8 cellular contexts compared by ENCODE assay signal in the genomic region with DNA sequence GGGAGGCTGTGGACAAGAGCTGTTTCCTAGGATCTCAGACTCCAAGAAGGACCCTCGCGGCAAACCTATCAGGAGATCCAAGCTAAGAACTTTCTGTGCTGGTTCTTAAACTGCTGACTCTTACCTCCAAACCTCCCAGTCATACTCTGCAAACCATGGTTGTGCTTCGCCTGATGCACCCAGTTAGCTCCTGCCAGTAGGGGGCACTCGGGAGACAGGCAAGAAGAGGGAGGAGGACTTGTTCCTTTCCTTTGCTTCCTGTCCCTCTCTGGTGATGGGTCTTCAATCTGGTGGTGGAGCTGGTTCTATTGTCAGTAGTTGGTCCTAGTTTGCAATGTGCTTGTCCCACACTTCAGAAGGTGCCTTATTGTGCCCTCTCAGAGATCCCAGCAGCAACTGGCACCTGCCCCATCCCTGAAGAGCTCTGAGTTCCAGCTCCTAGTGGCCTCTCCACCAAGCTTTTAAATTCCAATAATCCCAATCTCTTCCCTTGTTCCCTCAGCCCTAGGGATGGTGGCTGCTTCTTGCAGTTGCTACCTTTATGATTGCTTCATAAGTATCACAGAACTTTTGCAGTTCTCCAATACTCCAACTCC.
DNase-seq lines count a peak whose midpoint lies in the region; ATAC-seq, FAIRE-seq and TF ChIP-seq lines count a peak whose summit lies in the region.
"Had no signal": no experiment of that assay in that cellular context is flagged by ENCODE, and none has a peak within 500 bp of the region (broad histone marks: within the 10 kb centered on the region; RNA-seq: fewer than 3 reads in every experiment).

No MANE protein-coding gene starts in this region.

- TF ChIP-seq POLR2A in gastrocnemius medialis (IDR thresholded peaks at IDR 0.05), result no peak

- DNase-seq in ELR (ENCODE audit: low read depth) (peak; percentile 26), KBM-7 (peak; percentile 69), RCC 7860 (ENCODE audit: low spot score) (peak; percentile 11), brain microvascular endothelial cell (peak; percentile 11), mucosa of descending colon (peak in 2 of 3 donors; percentile 70 to 77), gastrocnemius medialis (no peak), omental fat pad (ENCODE audit: low spot score) (no peak)

- TF ChIP-seq CTCF in brain microvascular endothelial cell (IDR thresholded peaks at IDR 0.05; ENCODE audit: low read depth, low read length, missing control alignments) (peak; percentile 42), mucosa of descending colon (IDR thresholded peaks at IDR 0.05) (peak; percentile 37), gastrocnemius medialis (IDR thresholded peaks at IDR 0.05 in 4 of 5, conservative IDR thresholded peaks at IDR 0.05 in 1 of 5) (no peak), omental fat pad (IDR thresholded peaks at IDR 0.05) (no peak)

- H3K9me3 ChIP-seq in mucosa of descending colon, result no peaks in the 10 kb centered on the region
- H3K9me3 ChIP-seq in gastrocnemius medialis, result no peaks in the 10 kb centered on the region

- ATAC-seq in mucosa of descending colon (peak; percentile 67), gastrocnemius medialis (no peak), omental fat pad (ENCODE audit: low FRiP score) (no peak)

- in situ Hi-C loops in KBM-7 (cut with MboI; ENCODE audit: low pct_unique_long_range_greater_than_20kb, low sequenced_read_pairs), result no loop called here
- in situ Hi-C loops in brain microvascular endothelial cell (cut with HindIII; ENCODE audit: low pct_ligation_motif_present, low sequenced_read_pairs), result no loop called here
- in situ Hi-C loops in gastrocnemius medialis (cut with MboI; ENCODE audit: low sequenced_read_pairs in 4 of 4), result no loop called here

- intact Hi-C loops in mucosa of descending colon (cut with DNase I, micrococcal nuclease) (no loop called here), gastrocnemius medialis (cut with DNase I; ENCODE audit: low total_unique reads) (no loop called here)

- no peak overlapping the region for H3K4me3 ChIP-seq in brain microvascular endothelial cell (ENCODE audit: low read depth, low read length)
- no peak overlapping the region for H3K4me3 ChIP-seq in mucosa of descending colon
- no peak overlapping the region for H3K4me3 ChIP-seq in gastrocnemius medialis
- H3K4me3 ChIP-seq: skin epidermis had no signal

- H3K36me3 ChIP-seq in brain microvascular endothelial cell (replicated peaks) (no peaks in the 10 kb centered on the region), mucosa of descending colon (ENCODE audit: low read depth) (no peaks in the 10 kb centered on the region), gastrocnemius medialis (no peaks in the 10 kb centered on the region)

- H3K27ac ChIP-seq in brain microvascular endothelial cell (no peak overlapping the region), gastrocnemius medialis (no peak overlapping the region)
- H3K27ac ChIP-seq: skin epidermis had no signal

- H3K4me1 ChIP-seq in mucosa of descending colon (ENCODE audit: low read depth) (no peaks in the 10 kb centered on the region), gastrocnemius medialis (no peaks in the 10 kb centered on the region)

- no peaks in the 10 kb centered on the region for H3K27me3 ChIP-seq in brain microvascular endothelial cell (replicated peaks)
- peaks cover 0 to 4% (median 0%) of the 10 kb centered on the region in 3 donors for H3K27me3 ChIP-seq in gastrocnemius medialis

- no peak for FAIRE-seq in RCC 7860 (lab: Jason Lieb, UNC)

Comparison
In these comparisons a context has a peak if more than half of its experiments do, and no peak if none do; other contexts are left out.
1. DNase-seq: peak in ELR (single experiment), KBM-7 (single experiment), RCC 7860 (single experiment), brain microvascular endothelial cell (single experiment) and mucosa of descending colon (2 of 3); none in gastrocnemius medialis (0 of 2) and omental fat pad (single experiment).
2. CTCF ChIP-seq: peak in brain microvascular endothelial cell (single experiment) and mucosa of descending colon (single experiment); none in gastrocnemius medialis (0 of 5) and omental fat pad (0 of 3).